ENCODE assay signal across 9 cellular contexts in genomic region chr1:202034683-202035462, GRCh38. TPM values are rescaled to one million over a fixed set of nuclear protein-coding genes. Genes with fewer than 3 reads are reported as not detected.
DNase-seq lines count a peak whose midpoint lies in the region; ATAC-seq, FAIRE-seq and TF ChIP-seq lines count a peak whose summit lies in the region.
"Had no signal": no experiment of that assay in that cellular context is flagged by ENCODE, and none has a peak within 500 bp of the region (broad histone marks: within the 10 kb centered on the region; RNA-seq: fewer than 3 reads in every experiment).

No MANE protein-coding gene starts in this region.

- H3K9ac ChIP-seq in OCI-LY3 (ENCODE audit: low read length), result peak overlapping the region; percentile 1; the same call in 1 of the 2 replicates

- H3K9me3 Mint-ChIP-seq in progenitor cell of endocrine pancreas (ENCODE audit: low read depth) (peaks cover 3% of the 10 kb centered on the region), T-cell (no peaks in the 10 kb centered on the region)
- no peaks in the 10 kb centered on the region for H3K9me3 Mint-ChIP-seq in activated naive CD4-positive, alpha-beta T cell treated with anti-CD3 and anti-CD28 coated beads for 36 hours

- intact Hi-C loops in activated naive CD4-positive, alpha-beta T cell treated with anti-CD3 and anti-CD28 coated beads for 36 hours (cut with micrococcal nuclease), result no loop called here

- ATAC-seq in A549 (peak; percentile 92 to 95), T-cell (replicated peaks in 1 of 4) (no peak)
- ATAC-seq in stimulated activated naive CD8-positive, alpha-beta T cell treated with anti-CD3 and anti-CD28 coated beads, Interleukin-15, Interleukin-2, amounts not matched to agents 100 U/mL and 50 U/mL, for 24 hours, result no peak

- H3K4me3 Mint-ChIP-seq in progenitor cell of endocrine pancreas (ENCODE audit: low read depth) (peak overlapping the region; percentile 51), T-cell (no peak overlapping the region)
- H3K4me3 Mint-ChIP-seq in activated naive CD4-positive, alpha-beta T cell treated with anti-CD3 and anti-CD28 coated beads for 36 hours, result no peak overlapping the region
- H3K4me3 Mint-ChIP-seq: activated naive CD8-positive, alpha-beta T cell had no signal

- DNase-seq in A549 (ENCODE audit: low read depth in 1 of 2, low spot score in 1 of 2) (peak; percentile 91 to 100), GM20000 (ENCODE audit: low spot score) (peak; percentile 48), fibroblast of gingiva (ENCODE audit: low read depth) (peak; percentile 91), progenitor cell of endocrine pancreas (ENCODE audit: low spot score, unreplicated experiment) (peak; percentile 76), T-cell (no peak)
- no peak for DNase-seq in activated naive CD4-positive, alpha-beta T cell treated with anti-CD3 and anti-CD28 coated beads for 36 hours
- no peak for DNase-seq in stimulated activated naive CD8-positive, alpha-beta T cell treated with anti-CD3 and anti-CD28 coated beads, Interleukin-15, Interleukin-2, amounts not matched to agents 100 U/mL and 50 U/mL, for 24 hours

- no peaks in the 10 kb centered on the region for H3K79me2 ChIP-seq in OCI-LY3 (ENCODE audit: low read length)

- H3K4me3 ChIP-seq in A549, result peak overlapping the region; percentile 17; the same call in 1 of the 3 replicates
- H3K4me3 ChIP-seq in OCI-LY3 (ENCODE audit: low read length), result peak overlapping the region; percentile 46

- H3K9me3 ChIP-seq in A549, result no peaks in the 10 kb centered on the region
- no peaks in the 10 kb centered on the region for H3K9me3 ChIP-seq in OCI-LY3 (ENCODE audit: insufficient read depth, low read length)

- peak; percentile 96 to 98 for TF ChIP-seq EP300 in A549 (IDR thresholded peaks at IDR 0.05)

- CTCF ChIA-PET in A549 (lab: Yijun Ruan, JAX) (interaction anchor here (0.9 to 3.0 kb wide), 13 partner anchors 11 to 85 kb away, joined by 3 to 13 read pairs (median 5); partner anchors contain the start of gene ELF3), T-cell (lab: Charles Lee) (interaction anchor here in 1 of 2 donors (0.5 kb wide), 1 partner anchor 119 kb away, joined by 3 read pairs; no protein-coding TSS in a partner anchor)
- CTCF ChIA-PET in activated naive CD4-positive, alpha-beta T cell treated with anti-CD3 and anti-CD28 coated beads for 36 hours (lab: Charles Lee), result no interaction called here

- no peaks in the 10 kb centered on the region for H3K27me3 ChIP-seq in OCI-LY3 (ENCODE audit: low read depth, low read length)

- H3K27ac ChIP-seq in A549 (peak overlapping the region; percentile 97 to 99), OCI-LY3 (ENCODE audit: low read length) (no peak overlapping the region)

- no peaks in the 10 kb centered on the region for H4K20me1 ChIP-seq in OCI-LY3 (ENCODE audit: insufficient read depth, low read length)

- peak overlapping the region; percentile 79 for H3K4me2 ChIP-seq in A549
- peak overlapping the region; percentile 87 for H3K4me2 ChIP-seq in OCI-LY3 (ENCODE audit: low read length)

- H3K27me3 Mint-ChIP-seq in progenitor cell of endocrine pancreas (no peaks in the 10 kb centered on the region), T-cell (peaks cover 2 to 4% of the 10 kb centered on the region in 2 donors)
- H3K27me3 Mint-ChIP-seq in activated naive CD4-positive, alpha-beta T cell treated with anti-CD3 and anti-CD28 coated beads for 36 hours (ENCODE audit: low read depth), result no peaks in the 10 kb centered on the region
- H3K27me3 Mint-ChIP-seq: activated naive CD8-positive, alpha-beta T cell had no signal

- peak overlapping the region; percentile 99 for H3K27ac Mint-ChIP-seq in progenitor cell of endocrine pancreas
- H3K27ac Mint-ChIP-seq in activated naive CD4-positive, alpha-beta T cell treated with anti-CD3 and anti-CD28 coated beads for 36 hours, result no peak overlapping the region
- H3K27ac Mint-ChIP-seq in T-cell, result no peak overlapping the region
- H3K27ac Mint-ChIP-seq: activated naive CD8-positive, alpha-beta T cell had no signal

- no peak; the same call in 1 of the 2 replicates for TF ChIP-seq POLR2A in A549 (IDR thresholded peaks at IDR 0.05; ENCODE audit: low read length)

- no peaks in the 10 kb centered on the region for H3K36me3 ChIP-seq in OCI-LY3 (replicated peaks; ENCODE audit: low read depth, low read length)

- H3K4me1 ChIP-seq in A549, result peaks cover 52% of the 10 kb centered on the region
- H3K4me1 ChIP-seq in OCI-LY3 (ENCODE audit: low read length), result peaks cover 15% of the 10 kb centered on the region

- WGBS in A549 (ENCODE audit: missing lambda C conversion rate), result 2% methylated on average over 16 of the region's 20 CpGs

- peak; percentile 21 to 67; a peak in 3 of 5 replicates for TF ChIP-seq RAD21 in A549 (conservative IDR thresholded peaks at IDR 0.05 in 1 of 2, IDR thresholded peaks at IDR 0.05 in 1 of 2)

- H3K4me1 Mint-ChIP-seq in progenitor cell of endocrine pancreas (ENCODE audit: low read depth) (peaks cover 31% of the 10 kb centered on the region), T-cell (no peaks in the 10 kb centered on the region)
- H3K4me1 Mint-ChIP-seq in activated naive CD4-positive, alpha-beta T cell treated with anti-CD3 and anti-CD28 coated beads for 36 hours (ENCODE audit: low read depth), result no peaks in the 10 kb centered on the region

- peak; percentile 61 for FAIRE-seq in A549 (lab: Jason Lieb, UNC)

- peak overlapping the region; percentile 70 for H2AFZ ChIP-seq in OCI-LY3 (ENCODE audit: low read depth, low read length)

- POLR2A ChIA-PET in A549 (lab: Yijun Ruan, JAX), result interaction anchor here (0.6 to 4.1 kb wide), 13 partner anchors 11 to 78 kb away, joined by 3 to 147 read pairs (median 9); partner anchors contain the start of genes ELF3 and RNPEP
- POLR2A ChIA-PET in T-cell (lab: Charles Lee), result no interaction called here

- TF ChIP-seq CTCF in A549 (IDR thresholded peaks at IDR 0.05), result no peak
- no peak for TF ChIP-seq CTCF in GM20000 (IDR thresholded peaks at IDR 0.05; ENCODE audit: extremely low read depth, missing control alignments)
- no peak for TF ChIP-seq CTCF in OCI-LY3 (IDR thresholded peaks at IDR 0.05; ENCODE audit: low read depth, low read length)
- TF ChIP-seq CTCF in progenitor cell of endocrine pancreas (IDR thresholded peaks at IDR 0.05; ENCODE audit: unreplicated experiment), result no peak

- H3K36me3 Mint-ChIP-seq in progenitor cell of endocrine pancreas (ENCODE audit: insufficient read depth) (no peaks in the 10 kb centered on the region), T-cell (no peaks in the 10 kb centered on the region)
- H3K36me3 Mint-ChIP-seq in activated naive CD4-positive, alpha-beta T cell treated with anti-CD3 and anti-CD28 coated beads for 36 hours (ENCODE audit: low read depth), result no peaks in the 10 kb centered on the region
- H3K36me3 Mint-ChIP-seq: activated naive CD8-positive, alpha-beta T cell had no signal

TF ChIP-seq in A549, 52 proteins besides CTCF, POLR2A, EP300 and RAD21 (continues in another document):
- TF ChIP-seq, protein P1, sequence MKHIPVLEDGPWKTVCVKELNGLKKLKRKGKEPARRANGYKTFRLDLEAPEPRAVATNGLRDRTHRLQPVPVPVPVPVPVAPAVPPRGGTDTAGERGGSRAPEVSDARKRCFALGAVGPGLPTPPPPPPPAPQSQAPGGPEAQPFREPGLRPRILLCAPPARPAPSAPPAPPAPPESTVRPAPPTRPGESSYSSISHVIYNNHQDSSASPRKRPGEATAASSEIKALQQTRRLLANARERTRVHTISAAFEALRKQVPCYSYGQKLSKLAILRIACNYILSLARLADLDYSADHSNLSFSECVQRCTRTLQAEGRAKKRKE (CRISPR knock-in tag; IDR thresholded peaks at IDR 0.05; ENCODE audit: low read depth), result no peak
- TF ChIP-seq MYC (IDR thresholded peaks at IDR 0.05; ENCODE audit: borderline replicate concordance, low read length), result no peak
- TF ChIP-seq ZC3H11A (IDR thresholded peaks at IDR 0.05), result no peak
- TF ChIP-seq ZFP36 (IDR thresholded peaks at IDR 0.05; ENCODE audit: borderline replicate concordance, partially characterized antibody), result no peak
- peak; percentile 56 to 84 for TF ChIP-seq CEBPB (IDR thresholded peaks at IDR 0.05)
- peak; percentile 80 for TF ChIP-seq FOSL2 (IDR thresholded peaks at IDR 0.05)
- TF ChIP-seq FOSL2 (CRISPR knock-in tag; IDR thresholded peaks at IDR 0.05), result peak; percentile 91
- TF ChIP-seq, protein P2, sequence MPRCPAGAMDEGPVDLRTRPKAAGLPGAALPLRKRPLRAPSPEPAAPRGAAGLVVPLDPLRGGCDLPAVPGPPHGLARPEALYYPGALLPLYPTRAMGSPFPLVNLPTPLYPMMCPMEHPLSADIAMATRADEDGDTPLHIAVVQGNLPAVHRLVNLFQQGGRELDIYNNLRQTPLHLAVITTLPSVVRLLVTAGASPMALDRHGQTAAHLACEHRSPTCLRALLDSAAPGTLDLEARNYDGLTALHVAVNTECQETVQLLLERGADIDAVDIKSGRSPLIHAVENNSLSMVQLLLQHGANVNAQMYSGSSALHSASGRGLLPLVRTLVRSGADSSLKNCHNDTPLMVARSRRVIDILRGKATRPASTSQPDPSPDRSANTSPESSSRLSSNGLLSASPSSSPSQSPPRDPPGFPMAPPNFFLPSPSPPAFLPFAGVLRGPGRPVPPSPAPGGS (IDR thresholded peaks at IDR 0.05), result peak; percentile 86; the same call in 2 of the 3 replicates
- TF ChIP-seq HES2 (IDR thresholded peaks at IDR 0.05), result no peak; the same call in 1 of the 2 replicates

RNA-seq across cellular contexts. Expression of gene ELF3, which starts 24.5 kb away (rescaled TPM):
- 334 and 365 TPM in 2 replicates for polyA plus RNA-seq in A549 (2011; rRNA removed)
- polyA plus RNA-seq in A549 (2012; cell fraction: cytosol; rRNA removed), result 197 and 257 TPM in 2 replicates
- polyA plus RNA-seq in A549 (2012; cell fraction: nucleus; rRNA removed), result 1,053 and 1,132 TPM in 2 replicates
- 138 to 180 TPM (median 179 TPM) in 3 replicates for polyA plus RNA-seq in A549 (2017; fragmentation: RNase III; extraction: RNeasy Plus Mini Kit Qiagen cat#74134 plus additional on column Dnase treatment)
- polyA minus RNA-seq in A549 (2011; rRNA and poly(A)+ RNA removed), result 661 and 758 TPM in 2 replicates
- 71.9 and 74.3 TPM in 2 replicates for total RNA-seq in progenitor cell of endocrine pancreas
- total RNA-seq in activated naive CD4-positive, alpha-beta T cell treated with anti-CD3 and anti-CD28 coated beads for 36 hours, result under 1 TPM; 0.27 to 0.31 TPM
- 1 to 10 TPM in 4 of 5 donors, under 1 TPM in 1; 0.90 to 3.7 (median 1.5) TPM for total RNA-seq in T-cell

RNA-seq across cellular contexts. Expression of gene RNPEP, which starts 52.4 kb away (rescaled TPM):
- polyA plus RNA-seq in A549 (2011; rRNA removed) (80.4 and 87.6 TPM in 2 replicates), A549 (2017; fragmentation: RNase III; extraction: RNeasy Plus Mini Kit Qiagen cat#74134 plus additional on column Dnase treatment) (61.3 to 71.1 TPM (median 69.8 TPM) in 3 replicates)
- 54.1 and 67.0 TPM in 2 replicates for polyA plus RNA-seq in A549 (2012; cell fraction: cytosol; rRNA removed)
- 87.5 and 112 TPM in 2 replicates for polyA plus RNA-seq in A549 (2012; cell fraction: nucleus; rRNA removed)
- polyA minus RNA-seq in A549 (2011; rRNA and poly(A)+ RNA removed), result 52.5 and 53.4 TPM in 2 replicates
- total RNA-seq in progenitor cell of endocrine pancreas (54.7 and 59.5 TPM in 2 replicates), T-cell (10 to 100 TPM; 20.1 to 30.4 (median 23.9) TPM)
- 10 to 100 TPM; 43.4 to 44.4 TPM for total RNA-seq in activated naive CD4-positive, alpha-beta T cell treated with anti-CD3 and anti-CD28 coated beads for 36 hours

Comparison
In these comparisons a context has a peak if more than half of its experiments do, and no peak if none do; other contexts are left out.
1. ATAC-seq: peak in A549 (2 of 2); none in stimulated activated naive CD8-positive, alpha-beta T cell treated with anti-CD3 and anti-CD28 coated beads, Interleukin-15, Interleukin-2, amounts not matched to agents 100 U/mL and 50 U/mL, for 24 hours (single experiment) and T-cell (0 of 4).
2. DNase-seq: peak in A549 (2 of 2), GM20000 (single experiment), fibroblast of gingiva (single experiment) and progenitor cell of endocrine pancreas (single experiment); none in activated naive CD4-positive, alpha-beta T cell treated with anti-CD3 and anti-CD28 coated beads for 36 hours (single experiment), stimulated activated naive CD8-positive, alpha-beta T cell treated with anti-CD3 and anti-CD28 coated beads, Interleukin-15, Interleukin-2, amounts not matched to agents 100 U/mL and 50 U/mL, for 24 hours (single experiment) and T-cell (0 of 34).
3. RNA of gene ELF3, which starts 24.5 kb away (total RNA-seq): 71.9 to 74.3 TPM in progenitor cell of endocrine pancreas; 0.90 to 3.7 TPM in T-cell and 0.27 to 0.31 TPM in activated naive CD4-positive, alpha-beta T cell treated with anti-CD3 and anti-CD28 coated beads for 36 hours; every median in the first group is over 10 times any median in the second.